Comparison of ENCODE assay signal across 8 cellular contexts in the genomic region with DNA sequence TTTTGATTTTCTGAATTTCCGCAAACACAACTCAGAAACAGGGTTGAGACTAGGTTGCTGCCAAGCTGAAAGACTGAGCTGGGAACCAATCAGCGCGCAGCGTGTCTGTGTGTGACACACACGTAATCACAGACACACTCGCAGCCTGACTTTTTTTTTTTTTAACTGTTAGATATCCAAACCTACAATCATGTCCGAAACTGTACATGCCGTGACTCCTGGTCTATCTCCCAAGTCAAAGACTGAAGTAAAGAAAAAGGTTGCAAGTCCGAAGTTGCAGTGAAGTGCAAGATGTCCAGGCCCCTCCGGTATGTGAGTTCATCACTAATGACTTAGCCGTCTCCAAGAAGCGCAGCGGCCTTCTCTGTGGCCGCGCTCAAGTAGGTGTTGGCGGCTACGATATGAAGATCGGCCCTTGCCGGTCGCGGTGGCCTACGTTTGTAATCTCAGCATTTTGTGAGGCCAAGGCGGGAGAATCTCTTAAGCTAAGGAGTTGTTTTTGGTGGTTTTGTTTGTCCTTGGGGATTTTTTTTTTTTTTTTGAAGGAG.
DNase-seq lines count a peak whose midpoint lies in the region; ATAC-seq and TF ChIP-seq lines count a peak whose summit lies in the region.

No MANE protein-coding gene starts in this region.

- H3K9me3 ChIP-seq in Panc1 (ENCODE audit: control insufficient read depth, insufficient read depth, low read depth, low read length), result no peaks in the 10 kb centered on the region

- no peaks in the 10 kb centered on the region for H3K27me3 Mint-ChIP-seq in activated T-helper 2 cell treated with anti-CD3 and anti-CD28 coated beads, Interferon-gamma antibody, Interleukin-2, Interleukin-4, amounts not matched to agents 10 μg/mL and 5 μg/mL and 100 μg/mL, durations not matched to agents 14 hours and 24 hours and 36 hours (ENCODE audit: low read depth)

- TF ChIP-seq CTCF in GM12865 (IDR thresholded peaks at IDR 0.05; ENCODE audit: insufficient read depth, low read depth, low read length, missing control alignments) (no peak), Panc1 (IDR thresholded peaks at IDR 0.05) (no peak)

- in situ Hi-C loops in Panc1 (cut with HindIII; ENCODE audit: low pct_unique_long_range_greater_than_20kb, low sequenced_read_pairs), result no loop called here

- peaks cover 6% of the 10 kb centered on the region for H3K36me3 Mint-ChIP-seq in activated T-helper 2 cell treated with anti-CD3 and anti-CD28 coated beads, Interferon-gamma antibody, Interleukin-2, Interleukin-4, amounts not matched to agents 10 μg/mL and 5 μg/mL and 100 μg/mL, durations not matched to agents 14 hours and 24 hours and 36 hours (ENCODE audit: low read depth)

- BruUV-seq in Panc1 (replicated peaks; lab: Mats Ljungman, UMichigan), result no TSS peak

- CTCF ChIA-PET in Panc1 (lab: Charles Lee), result interaction anchor here (1.1 kb wide), 1 partner anchor 12 kb away, joined by 6 read pairs; a partner anchor contains a TSS

- H3K4me3 Mint-ChIP-seq in activated T-helper 2 cell treated with anti-CD3 and anti-CD28 coated beads, Interferon-gamma antibody, Interleukin-2, Interleukin-4, amounts not matched to agents 10 μg/mL and 5 μg/mL and 100 μg/mL, durations not matched to agents 14 hours and 24 hours and 36 hours (ENCODE audit: low read depth), result peak overlapping the region; percentile 97

- H3K27ac Mint-ChIP-seq in activated T-helper 2 cell treated with anti-CD3 and anti-CD28 coated beads, Interferon-gamma antibody, Interleukin-2, Interleukin-4, amounts not matched to agents 10 μg/mL and 5 μg/mL and 100 μg/mL, durations not matched to agents 14 hours and 24 hours and 36 hours, result peak overlapping the region; percentile 97

- peaks cover 37% of the 10 kb centered on the region for H3K4me1 Mint-ChIP-seq in activated T-helper 2 cell treated with anti-CD3 and anti-CD28 coated beads, Interferon-gamma antibody, Interleukin-2, Interleukin-4, amounts not matched to agents 10 μg/mL and 5 μg/mL and 100 μg/mL, durations not matched to agents 14 hours and 24 hours and 36 hours (ENCODE audit: low read depth)

- intact Hi-C loops in Panc1 (cut with micrococcal nuclease; ENCODE audit: unreplicated experiment), result loop anchor here (5.0 kb wide), 1 partner anchor 38 kb away; a partner anchor contains a TSS
- intact Hi-C loops in activated T-helper 2 cell treated with anti-CD3 and anti-CD28 coated beads, Interferon-gamma antibody, Interleukin-2, Interleukin-4, amounts not matched to agents 10 μg/mL and 5 μg/mL and 100 μg/mL, durations not matched to agents 14 hours and 24 hours and 36 hours (cut with micrococcal nuclease), result loop anchor here (5.0 to 10.0 kb wide), 2 partner anchors 937 to 1639 kb away; a partner anchor contains a TSS

- H3K4me1 ChIP-seq in Panc1 (ENCODE audit: control insufficient read depth, insufficient read depth, low read length), result peaks cover 17% of the 10 kb centered on the region

- peak; percentile 95 for DNase-seq in GM12865 (ENCODE audit: low read depth)
- peak; percentile 80 for DNase-seq in Panc1 (ENCODE audit: low read depth, low spot score)
- DNase-seq in activated T-helper 2 cell treated with anti-CD3 and anti-CD28 coated beads, Interferon-gamma antibody, Interleukin-2, Interleukin-4, amounts not matched to agents 10 μg/mL and 5 μg/mL and 100 μg/mL, durations not matched to agents 14 hours and 24 hours and 36 hours (ENCODE audit: low spot score), result peak; percentile 80
- DNase-seq in fibroblast of gingiva (ENCODE audit: low read depth), result peak; percentile 95
- DNase-seq in myocyte (ENCODE audit: low read depth), result peak; percentile 80
- peak; percentile 95 for DNase-seq in stromal cell of bone marrow (ENCODE audit: low read depth)
- no peak for DNase-seq in NCI-H128 (lab: John Stamatoyannopoulos, UW; ENCODE audit: unreplicated experiment)

- no peaks in the 10 kb centered on the region for H3K27me3 ChIP-seq in Panc1 (ENCODE audit: control insufficient read depth, insufficient read depth, low read length)

- H3K9me3 Mint-ChIP-seq in activated T-helper 2 cell treated with anti-CD3 and anti-CD28 coated beads, Interferon-gamma antibody, Interleukin-2, Interleukin-4, amounts not matched to agents 10 μg/mL and 5 μg/mL and 100 μg/mL, durations not matched to agents 14 hours and 24 hours and 36 hours, result no peaks in the 10 kb centered on the region

- H3K4me3 ChIP-seq in GM12865 (ENCODE audit: low read depth, low read length), result peak overlapping the region; percentile 83
- H3K4me3 ChIP-seq in Panc1 (ENCODE audit: low read depth in 2 of 2, low read length in 2 of 2), result peak overlapping the region; percentile 80 to 85

- POLR2A ChIA-PET in Panc1 (lab: Charles Lee), result interaction anchor here (0.6 to 5.4 kb wide), 5 partner anchors 8 to 171 kb away, joined by 3 to 42 read pairs (median 3); a partner anchor contains a TSS

- H3K27ac ChIP-seq in Panc1 (ENCODE audit: low read length), result peak overlapping the region; percentile 97

- peak; percentile 26 for ATAC-seq in HG03354 (IDR thresholded peaks at IDR 0.05; ENCODE audit: poor library complexity, severe bottlenecking, unreplicated experiment)
- ATAC-seq in Panc1, result peak; percentile 67

- H3K36me3 ChIP-seq in Panc1 (ENCODE audit: control insufficient read depth, insufficient read depth, low read length), result no peaks in the 10 kb centered on the region; the same call in none of the 2 replicates
